28 cellular contexts compared by ENCODE assay signal in genomic region chr9:121818841-121819430, GRCh38.
DNase-seq lines count a peak whose midpoint lies in the region; ATAC-seq, FAIRE-seq and TF ChIP-seq lines count a peak whose summit lies in the region.
"Had no signal": no experiment of that assay in that cellular context is flagged by ENCODE, and none has a peak within 500 bp of the region (broad histone marks: within the 10 kb centered on the region; RNA-seq: fewer than 3 reads in every experiment).

No MANE protein-coding gene starts in this region.

- H4K5ac ChIP-seq in IMR-90 (ENCODE audit: low read depth, low read length) = no peak overlapping the region
- no peak overlapping the region for H4K5ac ChIP-seq in H1 (ENCODE audit: insufficient read length, low read depth, low read length)

- no peaks in the 10 kb centered on the region for H3K9me2 ChIP-seq in GM23338 (ENCODE audit: insufficient read depth)

- H3K79me2 ChIP-seq in GM23338 (replicated peaks; ENCODE audit: insufficient read depth) (no peaks in the 10 kb centered on the region), H1 (ENCODE audit: control insufficient read depth in 1 of 2, insufficient read depth in 2 of 2, low read length in 2 of 2) (no peaks in the 10 kb centered on the region), neural progenitor cell (ENCODE audit: low read depth) (no peaks in the 10 kb centered on the region)

- H2BK12ac ChIP-seq in H1 (ENCODE audit: low read depth, low read length) = no peak overlapping the region; the same call in 1 of the 2 replicates

- H2BK20ac ChIP-seq in IMR-90 (ENCODE audit: low read depth, low read length) = no peak overlapping the region
- no peak overlapping the region for H2BK20ac ChIP-seq in H1 (ENCODE audit: low read length)

- no peak overlapping the region for H3K27ac Mint-ChIP-seq in GM23338
- peak overlapping the region; percentile 36 for H3K27ac Mint-ChIP-seq in neural progenitor cell
- H3K27ac Mint-ChIP-seq in CD4-positive, alpha-beta memory T cell = no peak overlapping the region
- H3K27ac Mint-ChIP-seq: activated naive CD8-positive, alpha-beta T cell; T-helper 2 cell treated with Interferon-gamma antibody and Interleukin-4, amounts not matched to agents 5 μg/mL and 100 μg/mL, for 36 hours had no signal

- no peak for TF ChIP-seq EP300 in H1 (IDR thresholded peaks at IDR 0.05; ENCODE audit: borderline replicate concordance in 1 of 2, low read depth in 2 of 2, low read length in 2 of 2)

- H2AK9ac ChIP-seq in IMR-90 (replicated peaks; ENCODE audit: low read depth, low read length, poor library complexity) = peak overlapping the region; percentile 33

- TF ChIP-seq RAD21 in IMR-90 (IDR thresholded peaks at IDR 0.05; ENCODE audit: low read length) (no peak), H1 (IDR thresholded peaks at IDR 0.05 in 1 of 2, conservative IDR thresholded peaks at IDR 0.05 in 1 of 2; ENCODE audit: low read depth in 2 of 2, low read length in 2 of 2) (no peak)

- H2AFZ ChIP-seq in GM23338 (peak overlapping the region; percentile 79), IMR-90 (replicated peaks; ENCODE audit: low read length, poor library complexity) (peak overlapping the region; percentile 84), H1 (ENCODE audit: low read length) (peak overlapping the region; percentile 55), neural progenitor cell (replicated peaks) (peak overlapping the region; percentile 74)

- no peak for FAIRE-seq in H1 (lab: Jason Lieb, UNC)
- FAIRE-seq: colon, HTR-8/SVneo had no signal

- no peak overlapping the region for H3K56ac ChIP-seq in IMR-90 (ENCODE audit: extremely low read depth, insufficient read depth, low read length)
- H3K56ac ChIP-seq in H1 (replicated peaks; ENCODE audit: insufficient read length, low read depth, low read length) = no peak overlapping the region

- H4K91ac ChIP-seq in IMR-90 (ENCODE audit: insufficient read depth, low read depth, low read length) (no peak overlapping the region), H1 (replicated peaks; ENCODE audit: insufficient read length, low read length) (peak overlapping the region; percentile 45)

- 100% methylated on average over 1 of the region's 12 CpGs; no CpG with 5 or more reads in 1 of the 2 experiments for WGBS in IMR-90 (ENCODE audit: extremely low coverage in 2 of 2, insufficient read length in 1 of 2), 2 experiments
- 82% methylated on average over 12 of the region's 12 CpGs; no CpG with 5 or more reads in 1 of the 2 experiments for WGBS in H1 (ENCODE audit: extremely low coverage in 1 of 2, insufficient coverage in 1 of 2, insufficient read length in 1 of 2, insufficient replicate concordance in 2 of 2, low coverage in 1 of 2, low lambda C conversion rate in 2 of 2, missing lambda C conversion rate in 1 of 2), 2 experiments

- H2BK5ac ChIP-seq in IMR-90 (ENCODE audit: low read depth, low read length, poor library complexity, severe bottlenecking) = no peak overlapping the region
- H2BK5ac ChIP-seq in H1 (ENCODE audit: low read depth, low read length) = peak overlapping the region; percentile 67; the same call in 1 of the 2 replicates

- H3K9me3 Mint-ChIP-seq in GM23338 = no peaks in the 10 kb centered on the region
- H3K9me3 Mint-ChIP-seq in neural progenitor cell = no peaks in the 10 kb centered on the region
- H3K9me3 Mint-ChIP-seq in CD4-positive, alpha-beta memory T cell = no peaks in the 10 kb centered on the region
- H3K9me3 Mint-ChIP-seq: T-helper 2 cell treated with Interferon-gamma antibody and Interleukin-4, amounts not matched to agents 5 μg/mL and 100 μg/mL, for 36 hours had no signal

- intact Hi-C loops in IMR-90 (cut with micrococcal nuclease) = no loop called here
- intact Hi-C loops in CD4-positive, alpha-beta memory T cell (cut with micrococcal nuclease) = no loop called here

- H3K36me3 ChIP-seq in GM23338 (ENCODE audit: insufficient read depth) (no peaks in the 10 kb centered on the region), IMR-90 (ENCODE audit: control insufficient read depth, insufficient read depth, low read length) (no peaks in the 10 kb centered on the region), H1 (ENCODE audit: control insufficient read depth in 2 of 4, insufficient read depth in 4 of 4, low read length in 3 of 4) (no peaks in the 10 kb centered on the region), neural progenitor cell (no peaks in the 10 kb centered on the region)
- no peaks in the 10 kb centered on the region for H3K36me3 ChIP-seq in CD4-positive, alpha-beta memory T cell (ENCODE audit: insufficient read depth, low read length)

- H3K4ac ChIP-seq in IMR-90 (ENCODE audit: low read depth, low read length) = no peak overlapping the region; the same call in 1 of the 2 replicates
- no peak overlapping the region for H3K4ac ChIP-seq in H1 (replicated peaks; ENCODE audit: insufficient read length, low read depth, low read length)

- H3K9me3 ChIP-seq in IMR-90 (ENCODE audit: control insufficient read depth, insufficient read depth, low read length) (no peaks in the 10 kb centered on the region), H1 (ENCODE audit: insufficient read depth in 2 of 2, low read depth in 1 of 2, low read length in 1 of 2) (no peaks in the 10 kb centered on the region), neural progenitor cell (ENCODE audit: low read depth) (no peaks in the 10 kb centered on the region)
- no peaks in the 10 kb centered on the region for H3K9me3 ChIP-seq in CD4-positive, alpha-beta memory T cell (ENCODE audit: control insufficient read depth in 1 of 2, low read length in 2 of 2)

- CTCF ChIA-PET in IMR-90 (lab: Yijun Ruan, JAX) (no interaction called here), H1 (lab: Charles Lee; ENCODE audit: partially characterized antibody) (interaction anchor here (0.9 to 1.6 kb wide), 3 partner anchors 111 to 273 kb away, joined by 4 read pairs; no protein-coding TSS in a partner anchor)
- CTCF ChIA-PET in CD4-positive, alpha-beta memory T cell (lab: Charles Lee; ENCODE audit: partially characterized antibody) = no interaction called here

- H3K27ac ChIP-seq in GM23338 (ENCODE audit: low read depth) (no peak overlapping the region), IMR-90 (ENCODE audit: insufficient read depth, low read length) (no peak overlapping the region), H1 (ENCODE audit: low read depth, low read length) (no peak overlapping the region), neural progenitor cell (no peak overlapping the region)
- no peak overlapping the region for H3K27ac ChIP-seq in CD4-positive, alpha-beta memory T cell (ENCODE audit: low read depth, low read length)
- H3K27ac ChIP-seq: C4-2B, epithelial cell of prostate had no signal

- H3K4me3 Mint-ChIP-seq in GM23338 = peak overlapping the region; percentile 38; the same call in 2 of the 3 replicates
- H3K4me3 Mint-ChIP-seq in neural progenitor cell = peak overlapping the region; percentile 57
- no peak overlapping the region for H3K4me3 Mint-ChIP-seq in CD4-positive, alpha-beta memory T cell
- H3K4me3 Mint-ChIP-seq: activated naive CD8-positive, alpha-beta T cell; T-helper 2 cell treated with Interferon-gamma antibody and Interleukin-4, amounts not matched to agents 5 μg/mL and 100 μg/mL, for 36 hours had no signal

- H3K9me1 ChIP-seq in IMR-90 (ENCODE audit: insufficient read depth, low read length) = no peaks in the 10 kb centered on the region; the same call in 1 of the 2 replicates

- H2BK120ac ChIP-seq in IMR-90 (ENCODE audit: low read depth, low read length) = no peak overlapping the region
- H2BK120ac ChIP-seq in H1 (replicated peaks; ENCODE audit: low read depth, low read length) = no peak overlapping the region

- no peak overlapping the region for H4K8ac ChIP-seq in IMR-90 (ENCODE audit: low read depth in 2 of 2, low read length in 2 of 2)
- 0 out of 2 replicates have a peak overlapping the region, but pooled peaks have one; percentile 3 for H4K8ac ChIP-seq in H1 (ENCODE audit: extremely low read depth, insufficient read depth, low read length)

- no peaks in the 10 kb centered on the region; the same call in 1 of the 2 replicates for H3K23me2 ChIP-seq in H1 (ENCODE audit: low read depth, low read length)

- H3K4me2 ChIP-seq in GM23338 (peak overlapping the region; percentile 53), IMR-90 (ENCODE audit: low read depth, low read length) (no peak overlapping the region), H1 (ENCODE audit: insufficient read depth in 1 of 2, low read depth in 2 of 2, low read length in 2 of 2) (peak overlapping the region; percentile 22 to 58; a peak in 2 of 4 replicates), neural progenitor cell (peak overlapping the region; percentile 54)

- no peak for TF ChIP-seq POLR2A in IMR-90 (IDR thresholded peaks at IDR 0.05; ENCODE audit: low read depth, low read length)
- TF ChIP-seq POLR2A in H1 (IDR thresholded peaks at IDR 0.05; ENCODE audit: control extremely low read depth in 1 of 2, low read depth in 2 of 2, low read length in 2 of 2) = no peak

- ATAC-seq in GM23338 (peak; percentile 23), IMR-90 (ENCODE audit: low read depth) (no peak)
- ATAC-seq: Panc1 had no signal

- H3K14ac ChIP-seq in IMR-90 (replicated peaks; ENCODE audit: low read depth, low read length) = no peak overlapping the region
- no peak overlapping the region for H3K14ac ChIP-seq in H1 (ENCODE audit: insufficient read length)

- H3K18ac ChIP-seq in IMR-90 (ENCODE audit: low read depth, low read length) (no peak overlapping the region), H1 (ENCODE audit: extremely low read depth, low read length) (peak overlapping the region; percentile 52)

- BruUV-seq in IMR-90 (replicated peaks; lab: Mats Ljungman, UMichigan) = no TSS peak

- in situ Hi-C loops in IMR-90 (cut with MboI; ENCODE audit: low sequenced_read_pairs) = no loop called here

- H3K4me1 Mint-ChIP-seq in GM23338 (peaks cover 56% of the 10 kb centered on the region), neural progenitor cell (peaks cover 72% of the 10 kb centered on the region)
- H3K4me1 Mint-ChIP-seq in CD4-positive, alpha-beta memory T cell = no peaks in the 10 kb centered on the region

- no peak overlapping the region for H2BK15ac ChIP-seq in IMR-90 (ENCODE audit: low read depth, low read length)
- no peak overlapping the region for H2BK15ac ChIP-seq in H1 (ENCODE audit: low read length)

- H3K4me1 ChIP-seq in GM23338 (ENCODE audit: insufficient read depth) = peaks cover 20% of the 10 kb centered on the region
- peaks cover 3% of the 10 kb centered on the region; the same call in 1 of the 2 replicates for H3K4me1 ChIP-seq in IMR-90 (ENCODE audit: control insufficient read depth, insufficient read depth, low read length)
- H3K4me1 ChIP-seq in H1 (replicated peaks in 1 of 4; ENCODE audit: control insufficient read depth in 3 of 4, insufficient read depth in 4 of 4, low read length in 3 of 4) = peaks cover 6 to 21% (median 13%) of the 10 kb centered on the region in 4 experiments
- H3K4me1 ChIP-seq in neural progenitor cell = peaks cover 30% of the 10 kb centered on the region
- H3K4me1 ChIP-seq in CD4-positive, alpha-beta memory T cell (ENCODE audit: insufficient read depth, low read length) = no peaks in the 10 kb centered on the region

- H4K20me1 ChIP-seq in GM23338 (replicated peaks; ENCODE audit: insufficient read depth) (no peaks in the 10 kb centered on the region), IMR-90 (ENCODE audit: insufficient read depth, low read length) (no peaks in the 10 kb centered on the region), H1 (replicated peaks in 1 of 2; ENCODE audit: control insufficient read depth in 1 of 2, insufficient read depth in 2 of 2, low read length in 2 of 2) (peaks cover 0 to 2% of the 10 kb centered on the region in 2 experiments), neural progenitor cell (ENCODE audit: low read depth) (no peaks in the 10 kb centered on the region)

- no peak overlapping the region for H3K23ac ChIP-seq in IMR-90 (ENCODE audit: low read depth, low read length)
- H3K23ac ChIP-seq in H1 (ENCODE audit: insufficient read length) = no peak overlapping the region

- H3F3A ChIP-seq in GM23338 (replicated peaks; ENCODE audit: low read depth) = 0 out of 2 replicates have a peak, but pooled peaks cover 16% of the 10 kb centered on the region
- H3F3A ChIP-seq in neural progenitor cell (ENCODE audit: low read depth) = peaks cover 14% of the 10 kb centered on the region

- H3K9ac ChIP-seq in IMR-90 (ENCODE audit: low read depth, low read length) (no peak overlapping the region), H1 (replicated peaks in 1 of 4; ENCODE audit: extremely low read depth in 1 of 4, low read depth in 3 of 4, low read length in 3 of 4) (no peak overlapping the region; a peak in 2 of 7 replicates), neural progenitor cell (no peak overlapping the region)

- H2AK5ac ChIP-seq in IMR-90 (ENCODE audit: low read depth, low read length) = no peak overlapping the region
- H2AK5ac ChIP-seq in H1 (ENCODE audit: low read depth, low read length) = no peak overlapping the region

- H3K27me3 Mint-ChIP-seq in GM23338 (ENCODE audit: insufficient read depth, low read depth, poor library complexity) = peaks cover 31% of the 10 kb centered on the region
- peaks cover 19% of the 10 kb centered on the region for H3K27me3 Mint-ChIP-seq in neural progenitor cell (ENCODE audit: insufficient read depth, low read depth)
- no peaks in the 10 kb centered on the region for H3K27me3 Mint-ChIP-seq in CD4-positive, alpha-beta memory T cell
- H3K27me3 Mint-ChIP-seq: activated naive CD8-positive, alpha-beta T cell had no signal

- DNase-seq in GM23338 (ENCODE audit: low spot score) = no peak
- no peak for DNase-seq in IMR-90
- no peak for DNase-seq in H1 (ENCODE audit: low read depth in 1 of 2, low spot score in 2 of 2)
- no peak for DNase-seq in neural progenitor cell (ENCODE audit: low spot score)
- no peak for DNase-seq in nucleus accumbens (lab: John Stamatoyannopoulos, UW)
- DNase-seq in CD4-positive, alpha-beta memory T cell = no peak
- DNase-seq in AG08395 (ENCODE audit: low spot score) = no peak
- DNase-seq: activated CD4-positive, alpha-beta T cell treated with anti-CD3 and anti-CD28 coated beads for 48 hours; activated CD8-positive, alpha-beta memory T cell treated with anti-CD3 and anti-CD28 coated beads for 24 hours; activated T-cell treated with anti-CD3 and anti-CD28 coated beads for 4 hours; anterior cingulate cortex; Calu3; DND-41; effector CD8-positive, alpha-beta T cell; KG1; MM.1S; NCI-H1105 treated with DMSO at 0.1 percent for 48 hours; NCI-H1930; Right ventricle myocardium superior; stimulated activated CD4-positive, alpha-beta T cell treated with anti-CD3 and anti-CD28 coated beads, Interleukin-15, amount 100 ng/mL, for 24 hours; stimulated activated CD4-positive, alpha-beta T cell treated with anti-CD3 and anti-CD28 coated beads, Interleukin-4, amount 100 ng/mL, for 4 hours had no signal

- H3K36me3 Mint-ChIP-seq in GM23338 (ENCODE audit: low read depth) (no peaks in the 10 kb centered on the region), neural progenitor cell (no peaks in the 10 kb centered on the region)
- no peaks in the 10 kb centered on the region for H3K36me3 Mint-ChIP-seq in CD4-positive, alpha-beta memory T cell
- H3K36me3 Mint-ChIP-seq: activated naive CD8-positive, alpha-beta T cell had no signal

- dilution Hi-C loops in IMR-90 (cut with HindIII; ENCODE audit: low sequenced_read_pairs, unreplicated experiment) = no loop called here

- H3K79me1 ChIP-seq in IMR-90 (ENCODE audit: low read depth in 1 of 2, low read length in 2 of 2) (no peaks in the 10 kb centered on the region), H1 (ENCODE audit: low read depth, low read length) (peaks cover 3% of the 10 kb centered on the region; the same call in 1 of the 2 replicates)

- H3K4me3 ChIP-seq in GM23338 (no peak overlapping the region; the same call in 1 of the 2 replicates), IMR-90 (ENCODE audit: insufficient read depth, low read depth, low read length) (no peak overlapping the region), H1 (ENCODE audit: extremely low read depth in 1 of 4, insufficient read depth in 2 of 4, low read depth in 3 of 4, low read length in 4 of 4) (peak overlapping the region in 2 of 4 experiments; percentile 5 to 36; a peak in 4 of 8 replicates), neural progenitor cell (no peak overlapping the region)
- no peak overlapping the region for H3K4me3 ChIP-seq in CD4-positive, alpha-beta memory T cell (ENCODE audit: low read length in 2 of 2)

- TF ChIP-seq CTCF in GM23338 (conservative IDR thresholded peaks at IDR 0.05; ENCODE audit: low read depth in 2 of 2) = no peak
- TF ChIP-seq CTCF in IMR-90 (conservative IDR thresholded peaks at IDR 0.05; ENCODE audit: low read depth, low read length) = no peak
- TF ChIP-seq CTCF in H1 (IDR thresholded peaks at IDR 0.05; ENCODE audit: control extremely low read depth in 1 of 3, insufficient read depth in 1 of 3, low read depth in 1 of 3, low read length in 3 of 3) = no peak
- no peak for TF ChIP-seq CTCF in neural progenitor cell (IDR thresholded peaks at IDR 0.05)

- H3K27me3 ChIP-seq in GM23338 (ENCODE audit: insufficient read depth) (no peaks in the 10 kb centered on the region; the same call in 1 of the 2 replicates), IMR-90 (ENCODE audit: control insufficient read depth, insufficient read depth, low read length) (peaks cover 6% of the 10 kb centered on the region; the same call in 1 of the 2 replicates), H1 (replicated peaks in 1 of 4; ENCODE audit: control insufficient read depth in 3 of 4, extremely low read depth in 1 of 4, insufficient read depth in 3 of 4, low read length in 3 of 4) (no peaks in the 10 kb centered on the region), neural progenitor cell (no peaks in the 10 kb centered on the region)
- H3K27me3 ChIP-seq in CD4-positive, alpha-beta memory T cell (ENCODE audit: insufficient read depth, low read length) = no peaks in the 10 kb centered on the region

- POLR2A ChIA-PET in IMR-90 (lab: Charles Lee; ENCODE audit: unreplicated experiment) = no interaction called here
- POLR2A ChIA-PET in H1 (lab: Charles Lee; ENCODE audit: partially characterized antibody) = interaction anchor here (1.3 kb wide), 1 partner anchor 8 kb away, joined by 3 read pairs; no protein-coding TSS in a partner anchor
- POLR2A ChIA-PET in CD4-positive, alpha-beta memory T cell (lab: Charles Lee; ENCODE audit: partially characterized antibody) = no interaction called here

Comparison
In these comparisons a context has a peak if more than half of its experiments do, and no peak if none do; other contexts are left out.
1. H3K4me3 Mint-ChIP-seq: peak in GM23338 (single experiment) and neural progenitor cell (single experiment); none in CD4-positive, alpha-beta memory T cell (0 of 8).
2. Peak in every context shown above with its lines, with median percentiles within 50 percentile points of each other: H2AFZ ChIP-seq.